ENCODE assay signal across 18 cellular contexts in the genomic region with DNA sequence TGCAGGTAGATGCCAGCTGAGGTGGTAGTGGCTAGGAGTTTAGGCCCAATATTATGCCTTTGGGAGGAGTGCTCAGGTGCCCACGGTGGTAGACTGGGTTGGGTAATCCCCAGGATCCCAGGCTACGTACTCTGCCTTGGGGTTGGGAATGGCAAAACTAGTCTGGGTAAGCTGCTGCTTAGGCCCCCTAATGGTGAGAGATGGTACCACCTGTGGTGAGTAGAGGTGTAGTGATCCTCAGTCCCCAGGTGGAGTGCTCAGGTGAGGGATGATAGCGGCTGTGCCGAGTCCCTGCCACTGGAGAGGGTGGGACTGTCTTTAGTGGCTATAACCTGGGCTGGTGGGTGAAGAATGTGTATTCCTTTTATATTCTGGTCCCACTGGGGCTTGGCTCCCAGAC.
DNase-seq lines count a peak whose midpoint lies in the region; ATAC-seq and TF ChIP-seq lines count a peak whose summit lies in the region.
"Had no signal": no experiment of that assay in that cellular context is flagged by ENCODE, and none has a peak within 500 bp of the region (broad histone marks: within the 10 kb centered on the region; RNA-seq: fewer than 3 reads in every experiment).

No MANE protein-coding gene starts in this region.

- H3K18ac ChIP-seq in H9 (ENCODE audit: insufficient read length, low read depth, low read length), result no peak overlapping the region

- DNase-seq in GM12864 (ENCODE audit: low read depth) (no peak), H9 (peak; percentile 61), WTC11 (ENCODE audit: low spot score) (peak; percentile 49), iPS-NIHi11 (ENCODE audit: low spot score) (peak; percentile 40), RKO (ENCODE audit: low spot score) (no peak), left ventricle myocardium superior (no peak)
- DNase-seq in stimulated activated naive CD4-positive, alpha-beta T cell treated with Interleukin-2 at 50 U/mL for 16 hours (lab: John Stamatoyannopoulos, UW), result no peak
- DNase-seq: activated naive CD8-positive, alpha-beta T cell treated with anti-CD3 and anti-CD28 coated beads, Interleukin-2, amount 10 ng/mL, durations not matched to agents 7 days and 5 days; CD4-positive, alpha-beta memory T cell; effector memory CD4-positive, alpha-beta T cell; glutamatergic neuron; immature natural killer cell; NCI-H1105; NCI-H2081 treated with DMSO at 0.1 percent for 48 hours; NCI-H510A; upper lobe of right lung had no signal

- no peak overlapping the region for H4K91ac ChIP-seq in H9 (ENCODE audit: insufficient read length, low read depth, low read length)

- H3K79me1 ChIP-seq in H9 (ENCODE audit: insufficient read depth, low read depth, low read length, poor library complexity, severe bottlenecking), result no peaks in the 10 kb centered on the region

- H4K5ac ChIP-seq in H9 (ENCODE audit: insufficient read length, low read depth, low read length), result no peak overlapping the region

- H4K8ac ChIP-seq in H9 (replicated peaks; ENCODE audit: insufficient read length, low read depth, low read length), result no peak overlapping the region

- no peak overlapping the region for H2BK120ac ChIP-seq in H9 (ENCODE audit: low read depth, low read length, poor library complexity, severe bottlenecking)

- no CpG with 5 or more reads among the region's 4 CpGs for WGBS in H9 (ENCODE audit: extremely low coverage, insufficient read length, low lambda C conversion rate)

- POLR2A ChIA-PET in WTC11 (lab: Charles Lee), result no interaction called here

- H3K27me3 Mint-ChIP-seq in H9 (ENCODE audit: low read depth) (no peaks in the 10 kb centered on the region), WTC11 (ENCODE audit: low read depth) (no peaks in the 10 kb centered on the region; the same call in 1 of the 2 replicates)
- H3K27me3 Mint-ChIP-seq: CD4-positive, alpha-beta memory T cell had no signal

- CTCF ChIA-PET in WTC11 (lab: Charles Lee), result interaction anchor here (1.0 to 1.6 kb wide), 3 partner anchors 30 to 281 kb away, joined by 3 to 6 read pairs (median 3); partner anchors contain the start of gene IL1RAPL2

- H3K4ac ChIP-seq in H9 (ENCODE audit: low read depth, low read length), result no peak overlapping the region

- H2BK15ac ChIP-seq in H9 (ENCODE audit: low read depth, low read length), result no peak overlapping the region

- H3K79me2 ChIP-seq in H9 (ENCODE audit: insufficient read depth, low read length), result no peaks in the 10 kb centered on the region

- no peak overlapping the region for H3T11ph ChIP-seq in H9 (ENCODE audit: low read length)

- H3K27ac ChIP-seq in H9 (ENCODE audit: insufficient read length, low read depth, low read length), result no peak overlapping the region
- H3K27ac ChIP-seq: RWPE1, upper lobe of right lung had no signal

- H3K4me1 Mint-ChIP-seq in H9 (no peaks in the 10 kb centered on the region), WTC11 (no peaks in the 10 kb centered on the region)
- H3K4me1 Mint-ChIP-seq: activated naive CD8-positive, alpha-beta T cell treated with anti-CD3 and anti-CD28 coated beads, Interleukin-2, amount 10 ng/mL, durations not matched to agents 7 days and 5 days; CD4-positive, alpha-beta memory T cell; immature natural killer cell had no signal

- H3K27me3 ChIP-seq in H9 (ENCODE audit: insufficient read depth, low read length), result no peaks in the 10 kb centered on the region
- H3K27me3 ChIP-seq: upper lobe of right lung had no signal

- H3K4me3 ChIP-seq in GM12864 (ENCODE audit: low read depth, low read length), result no peak overlapping the region
- H3K4me3 ChIP-seq: upper lobe of right lung had no signal

- peaks cover 11 to 79% of the 10 kb centered on the region in 2 experiments for H3K9me3 Mint-ChIP-seq in H9
- peaks cover 10% of the 10 kb centered on the region; the same call in 1 of the 2 replicates for H3K9me3 Mint-ChIP-seq in WTC11
- H3K9me3 Mint-ChIP-seq: activated naive CD8-positive, alpha-beta T cell treated with anti-CD3 and anti-CD28 coated beads, Interleukin-2, amount 10 ng/mL, durations not matched to agents 7 days and 5 days had no signal

- no peak overlapping the region; a peak in 1 of 7 replicates for H3K27ac Mint-ChIP-seq in H9
- no peak overlapping the region for H3K27ac Mint-ChIP-seq in WTC11
- H3K27ac Mint-ChIP-seq: activated naive CD8-positive, alpha-beta T cell treated with anti-CD3 and anti-CD28 coated beads, Interleukin-2, amount 10 ng/mL, durations not matched to agents 7 days and 5 days; CD4-positive, alpha-beta memory T cell; immature natural killer cell had no signal

- ATAC-seq in WTC11 (peak; percentile 98), left ventricle myocardium superior (no peak), GM21526 (IDR thresholded peaks at IDR 0.05; ENCODE audit: low FRiP score, unreplicated experiment) (no peak)
- ATAC-seq: upper lobe of right lung had no signal

- no peaks in the 10 kb centered on the region for H3K4me1 ChIP-seq in H9 (ENCODE audit: insufficient read depth, low read length)
- H3K4me1 ChIP-seq: upper lobe of right lung had no signal

- no peak overlapping the region for H2AFZ ChIP-seq in H9 (ENCODE audit: low read length)

- H3K56ac ChIP-seq in H9 (ENCODE audit: insufficient read length, low read depth, low read length), result no peak overlapping the region

- H3K23ac ChIP-seq in H9 (ENCODE audit: insufficient read length, low read depth, low read length), result no peak overlapping the region

- peaks cover 2 to 5% (median 5%) of the 10 kb centered on the region in 3 experiments; a peak in 4 of 7 replicates for H3K36me3 Mint-ChIP-seq in H9 (ENCODE audit: insufficient read depth in 1 of 3, low read depth in 3 of 3)
- H3K36me3 Mint-ChIP-seq in WTC11, result peaks cover 6% of the 10 kb centered on the region
- H3K36me3 Mint-ChIP-seq: activated naive CD8-positive, alpha-beta T cell treated with anti-CD3 and anti-CD28 coated beads, Interleukin-2, amount 10 ng/mL, durations not matched to agents 7 days and 5 days; CD4-positive, alpha-beta memory T cell; immature natural killer cell had no signal

- no peak overlapping the region for H3K9ac ChIP-seq in H9 (ENCODE audit: extremely low read depth, insufficient read length, low read length)

- no peak overlapping the region for H3K4me2 ChIP-seq in H9 (ENCODE audit: insufficient read depth, insufficient read length, low read length)

- no peaks in the 10 kb centered on the region for H4K20me1 ChIP-seq in H9 (ENCODE audit: control insufficient read depth, insufficient read depth, insufficient read length)

- TF ChIP-seq CTCF in GM12864 (IDR thresholded peaks at IDR 0.05; ENCODE audit: low read depth, low read length, missing control alignments), result peak; percentile 33
- TF ChIP-seq CTCF in H9 (conservative IDR thresholded peaks at IDR 0.05), result peak; percentile 58
- peak; percentile 23; the same call in 1 of the 2 replicates for TF ChIP-seq CTCF in WTC11 (IDR thresholded peaks at IDR 0.05)

- H2BK5ac ChIP-seq in H9 (ENCODE audit: insufficient read length, low read length), result no peak overlapping the region

- no peak overlapping the region for H2BK12ac ChIP-seq in H9 (ENCODE audit: insufficient read length, low read depth, low read length)

- intact Hi-C loops in left ventricle myocardium superior (cut with micrococcal nuclease), result no loop called here

- H3K4me3 Mint-ChIP-seq in H9, result no peak overlapping the region
- no peak overlapping the region for H3K4me3 Mint-ChIP-seq in WTC11
- H3K4me3 Mint-ChIP-seq: activated naive CD8-positive, alpha-beta T cell treated with anti-CD3 and anti-CD28 coated beads, Interleukin-2, amount 10 ng/mL, durations not matched to agents 7 days and 5 days; CD4-positive, alpha-beta memory T cell; immature natural killer cell had no signal

- H2BK20ac ChIP-seq in H9 (ENCODE audit: low read depth, low read length, poor library complexity, severe bottlenecking), result no peak overlapping the region

- H3K23me2 ChIP-seq in H9 (ENCODE audit: insufficient read length, low read depth, low read length, poor library complexity, severe bottlenecking), result no peaks in the 10 kb centered on the region

- no peak overlapping the region for H2AK5ac ChIP-seq in H9 (ENCODE audit: insufficient read length, low read length)

- H3K14ac ChIP-seq in H9 (ENCODE audit: insufficient read depth, low read length), result no peak overlapping the region

- H3K9me3 ChIP-seq in H9 (ENCODE audit: control insufficient read depth, low read depth, low read length), result peaks cover 3% of the 10 kb centered on the region
- H3K9me3 ChIP-seq: upper lobe of right lung had no signal

TF ChIP-seq in WTC11, 78 proteins besides CTCF, POLR2A, EP300 and RAD21:
- no peak for TF ChIP-seq E2F5 (CRISPR knock-in tag; IDR thresholded peaks at IDR 0.05)
- TF ChIP-seq SP1 (CRISPR knock-in tag; conservative IDR thresholded peaks at IDR 0.05), result no peak
- TF ChIP-seq JAZF1 (CRISPR knock-in tag; IDR thresholded peaks at IDR 0.05), result no peak
- no peak for TF ChIP-seq ZNF512 (CRISPR knock-in tag; IDR thresholded peaks at IDR 0.05; ENCODE audit: borderline replicate concordance)
- TF ChIP-seq ZNF232 (CRISPR knock-in tag; IDR thresholded peaks at IDR 0.05), result no peak
- TF ChIP-seq ETV6 (CRISPR knock-in tag; IDR thresholded peaks at IDR 0.05), result no peak
- TF ChIP-seq NR3C1 (CRISPR knock-in tag; conservative IDR thresholded peaks at IDR 0.05; ENCODE audit: low read depth), result no peak
- TF ChIP-seq ZNF263 (CRISPR knock-in tag; IDR thresholded peaks at IDR 0.05; ENCODE audit: low read depth), result no peak

Comparison
In these comparisons a context has a peak if more than half of its experiments do, and no peak if none do; other contexts are left out.
1. DNase-seq: peak in H9 (single experiment), WTC11 (single experiment) and iPS-NIHi11 (single experiment); none in GM12864 (single experiment), RKO (single experiment), stimulated activated naive CD4-positive, alpha-beta T cell treated with Interleukin-2 at 50 U/mL for 16 hours (single experiment) and left ventricle myocardium superior (single experiment).
2. Peak in every context shown above with its lines, with median percentiles within 50 percentile points of each other: CTCF ChIP-seq.